Comparison of ENCODE assay signal across 1 cellular context in genomic region chr6:26163733-26164505, GRCh38.
TF ChIP-seq lines count a peak whose summit lies in the region.

No MANE protein-coding gene starts in this region.

TF ChIP-seq in K562, 482 proteins besides CTCF, POLR2A, EP300 and RAD21 (continued from another document):
- no peak for TF ChIP-seq THAP12 (CRISPR knock-in tag; IDR thresholded peaks at IDR 0.05)
- TF ChIP-seq KLF10 (CRISPR knock-in tag; IDR thresholded peaks at IDR 0.05), result 0 out of 2 replicates have a peak, but pooled peaks have one; percentile 59
- TF ChIP-seq POLR2AphosphoS5 (IDR thresholded peaks at IDR 0.05; ENCODE audit: control insufficient read depth, insufficient read depth, low read depth, low read length), result no peak
- no peak for TF ChIP-seq ZNF354B (CRISPR knock-in tag; IDR thresholded peaks at IDR 0.05)
- TF ChIP-seq KDM2B (CRISPR knock-in tag; IDR thresholded peaks at IDR 0.05), result no peak
